Comparison of ENCODE assay signal across 1 cellular context in genomic region chr19:51904331-51905165, GRCh38.
TF ChIP-seq lines count a peak whose summit lies in the region.

TSS of gene ZNF649 (minus strand) at chr19:51905017. CDS start at chr19:51900107, 4,910 bp downstream.

TF ChIP-seq in HEK293, 187 proteins besides CTCF, POLR2A, EP300 and RAD21 (continued from another document):
- TF ChIP-seq, protein P1, sequence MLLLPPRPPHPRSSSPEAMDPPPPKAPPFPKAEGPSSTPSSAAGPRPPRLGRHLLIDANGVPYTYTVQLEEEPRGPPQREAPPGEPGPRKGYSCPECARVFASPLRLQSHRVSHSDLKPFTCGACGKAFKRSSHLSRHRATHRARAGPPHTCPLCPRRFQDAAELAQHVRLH (tag by site-specific recombination; IDR thresholded peaks at IDR 0.05), result peak; percentile 49; the same call in 1 of the 2 replicates
- TF ChIP-seq ZBTB17 (tag by site-specific recombination; IDR thresholded peaks at IDR 0.05), result peak; percentile 55; the same call in 1 of the 2 replicates
- peak; percentile 45; the same call in 1 of the 2 replicates for TF ChIP-seq ZNF518A (tag by site-specific recombination; conservative IDR thresholded peaks at IDR 0.05; ENCODE audit: low read depth)
- TF ChIP-seq, protein P2, sequence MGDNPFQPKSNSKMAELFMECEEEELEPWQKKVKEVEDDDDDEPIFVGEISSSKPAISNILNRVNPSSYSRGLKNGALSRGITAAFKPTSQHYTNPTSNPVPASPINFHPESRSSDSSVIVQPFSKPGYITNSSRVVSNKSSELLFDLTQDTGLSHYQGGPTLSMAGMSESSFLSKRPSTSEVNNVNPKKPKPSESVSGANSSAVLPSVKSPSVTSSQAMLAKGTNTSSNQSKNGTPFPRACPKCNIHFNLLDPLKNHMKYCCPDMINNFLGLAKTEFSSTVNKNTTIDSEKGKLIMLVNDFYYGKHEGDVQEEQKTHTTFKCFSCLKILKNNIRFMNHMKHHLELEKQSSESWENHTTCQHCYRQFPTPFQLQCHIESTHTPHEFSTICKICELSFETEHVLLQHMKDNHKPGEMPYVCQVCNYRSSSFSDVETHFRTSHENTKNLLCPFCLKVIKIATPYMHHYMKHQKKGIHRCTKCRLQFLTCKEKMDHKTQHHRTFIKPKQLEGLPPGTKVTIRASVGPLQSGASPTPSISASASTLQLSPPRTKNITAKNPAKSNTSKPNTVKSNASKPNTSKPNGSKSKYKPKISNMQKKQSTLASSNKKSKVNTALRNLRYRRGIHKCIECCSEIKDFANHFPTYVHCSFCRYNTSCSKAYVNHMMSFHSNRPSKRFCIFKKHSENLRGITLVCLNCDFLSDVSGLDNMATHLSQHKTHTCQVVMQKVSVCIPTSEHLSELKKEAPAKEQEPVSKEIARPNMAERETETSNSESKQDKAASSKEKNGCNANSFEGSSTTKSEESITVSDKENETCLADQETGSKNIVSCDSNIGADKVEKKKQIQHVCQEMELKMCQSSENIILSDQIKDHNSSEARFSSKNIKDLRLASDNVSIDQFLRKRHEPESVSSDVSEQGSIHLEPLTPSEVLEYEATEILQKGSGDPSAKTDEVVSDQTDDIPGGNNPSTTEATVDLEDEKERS (tag by site-specific recombination; IDR thresholded peaks at IDR 0.05), result peak; percentile 92
- 0 out of 2 replicates have a peak, but pooled peaks have one; percentile 32 for TF ChIP-seq KLF16 (tag by site-specific recombination; IDR thresholded peaks at IDR 0.05)
- TF ChIP-seq ZNF692 (tag by site-specific recombination; IDR thresholded peaks at IDR 0.05), result peak; percentile 62
- peak; percentile 11; the same call in 1 of the 2 replicates for TF ChIP-seq ZNF664 (tag by site-specific recombination; IDR thresholded peaks at IDR 0.05)
- TF ChIP-seq, protein P3, sequence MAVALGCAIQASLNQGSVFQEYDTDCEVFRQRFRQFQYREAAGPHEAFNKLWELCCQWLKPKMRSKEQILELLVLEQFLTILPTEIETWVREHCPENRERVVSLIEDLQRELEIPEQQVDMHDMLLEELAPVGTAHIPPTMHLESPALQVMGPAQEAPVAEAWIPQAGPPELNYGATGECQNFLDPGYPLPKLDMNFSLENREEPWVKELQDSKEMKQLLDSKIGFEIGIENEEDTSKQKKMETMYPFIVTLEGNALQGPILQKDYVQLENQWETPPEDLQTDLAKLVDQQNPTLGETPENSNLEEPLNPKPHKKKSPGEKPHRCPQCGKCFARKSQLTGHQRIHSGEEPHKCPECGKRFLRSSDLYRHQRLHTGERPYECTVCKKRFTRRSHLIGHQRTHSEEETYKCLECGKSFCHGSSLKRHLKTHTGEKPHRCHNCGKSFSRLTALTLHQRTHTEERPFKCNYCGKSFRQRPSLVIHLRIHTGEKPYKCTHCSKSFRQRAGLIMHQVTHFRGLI (tag by site-specific recombination; IDR thresholded peaks at IDR 0.05), result peak; percentile 37; the same call in 1 of the 2 replicates
- TF ChIP-seq ZNF76 (tag by site-specific recombination; IDR thresholded peaks at IDR 0.05; ENCODE audit: borderline replicate concordance, low read depth), result peak; percentile 91
- no peak for TF ChIP-seq HOXA7 (CRISPR knock-in tag; IDR thresholded peaks at IDR 0.05; ENCODE audit: borderline replicate concordance)
- TF ChIP-seq ZXDB (tag by site-specific recombination; IDR thresholded peaks at IDR 0.05), result peak; percentile 73
- TF ChIP-seq ZNF335 (tag by site-specific recombination; conservative IDR thresholded peaks at IDR 0.05), result peak; percentile 98
- TF ChIP-seq ZNF776 (tag by site-specific recombination; IDR thresholded peaks at IDR 0.05; ENCODE audit: borderline replicate concordance), result no peak
- no peak for TF ChIP-seq ZNF747 (tag by site-specific recombination; IDR thresholded peaks at IDR 0.05)
- no peak for TF ChIP-seq ZNF704 (tag by site-specific recombination; IDR thresholded peaks at IDR 0.05)
- TF ChIP-seq HOXD13 (CRISPR knock-in tag; IDR thresholded peaks at IDR 0.05; ENCODE audit: borderline replicate concordance), result 0 out of 2 replicates have a peak, but pooled peaks have one; percentile 37
- peak; percentile 95 for TF ChIP-seq GLIS1 (tag by site-specific recombination; IDR thresholded peaks at IDR 0.05)
- peak; percentile 96 for TF ChIP-seq ZBTB20 (tag by site-specific recombination; IDR thresholded peaks at IDR 0.05)
- peak; percentile 38; the same call in 1 of the 2 replicates for TF ChIP-seq SP3 (tag by site-specific recombination; IDR thresholded peaks at IDR 0.05)
- TF ChIP-seq ZBTB11 (tag by site-specific recombination; conservative IDR thresholded peaks at IDR 0.05; ENCODE audit: low read depth), result peak; percentile 57
